1 cellular context compared by ENCODE assay signal in genomic region chr9:127793093-127793708, GRCh38.
TF ChIP-seq lines count a peak whose summit lies in the region.

No MANE protein-coding gene starts in this region.

TF ChIP-seq in K562, 482 proteins besides CTCF, POLR2A, EP300 and RAD21:
- TF ChIP-seq ZNF217 (CRISPR knock-in tag; IDR thresholded peaks at IDR 0.05) (no peak), ZNF77 (CRISPR knock-in tag; IDR thresholded peaks at IDR 0.05) (no peak), MNT (conservative IDR thresholded peaks at IDR 0.05) (no peak), SIX5 (IDR thresholded peaks at IDR 0.05; ENCODE audit: borderline replicate concordance in 1 of 2, insufficient read depth in 1 of 2, low read depth in 1 of 2, low read length in 2 of 2) (no peak), KDM4B (IDR thresholded peaks at IDR 0.05; ENCODE audit: borderline replicate concordance in 2 of 2, low read depth in 1 of 2) (no peak), CBX1 (IDR thresholded peaks at IDR 0.05; ENCODE audit: low read depth) (no peak), KDM5B (IDR thresholded peaks at IDR 0.05; ENCODE audit: insufficient replicate concordance, low read depth, low read length) (peak; percentile 50), SUPT5H (IDR thresholded peaks at IDR 0.05) (no peak), UBTF (IDR thresholded peaks at IDR 0.05; ENCODE audit: borderline replicate concordance in 1 of 2, low read depth in 2 of 2, low read length in 2 of 2) (no peak), RBFOX2 (IDR thresholded peaks at IDR 0.05; ENCODE audit: low read depth, low read length) (peak; percentile 37), MITF (IDR thresholded peaks at IDR 0.05) (no peak), KAT7 (CRISPR knock-in tag; IDR thresholded peaks at IDR 0.05; ENCODE audit: borderline replicate concordance) (no peak), MEF2D (tag; conservative IDR thresholded peaks at IDR 0.05; ENCODE audit: low read depth) (no peak), ZNF384 (IDR thresholded peaks at IDR 0.05; ENCODE audit: low read depth, low read length) (no peak), TOE1 (IDR thresholded peaks at IDR 0.05; ENCODE audit: borderline replicate concordance) (no peak), TOE1 (CRISPR knock-in tag; IDR thresholded peaks at IDR 0.05; ENCODE audit: borderline replicate concordance, low read depth) (no peak), KDM2B (CRISPR knock-in tag; IDR thresholded peaks at IDR 0.05) (no peak), EZH2 (IDR thresholded peaks at IDR 0.05; ENCODE audit: borderline replicate concordance, low read depth, low read length) (no peak), ZBTB5 (IDR thresholded peaks at IDR 0.05) (no peak), HDGF (IDR thresholded peaks at IDR 0.05) (no peak), TAF7 (tag; IDR thresholded peaks at IDR 0.05) (no peak), HES1 (IDR thresholded peaks at IDR 0.05; ENCODE audit: low read depth) (no peak), HMBOX1 (IDR thresholded peaks at IDR 0.05) (no peak), THRB (CRISPR knock-in tag; conservative IDR thresholded peaks at IDR 0.05) (no peak), ZSCAN29 (IDR thresholded peaks at IDR 0.05) (no peak), ZHX1 (conservative IDR thresholded peaks at IDR 0.05; ENCODE audit: low read length) (no peak), POLR2G (IDR thresholded peaks at IDR 0.05; ENCODE audit: low read depth, low read length) (0 out of 2 replicates have a peak, but pooled peaks have one; percentile 38), ZNF584 (CRISPR knock-in tag; IDR thresholded peaks at IDR 0.05; ENCODE audit: low read depth) (no peak), NCOA2 (IDR thresholded peaks at IDR 0.05; ENCODE audit: partially characterized antibody in 2 of 2) (no peak), CREB3 (tag; conservative IDR thresholded peaks at IDR 0.05; ENCODE audit: low read depth) (no peak), POLR2AphosphoS5 (IDR thresholded peaks at IDR 0.05; ENCODE audit: control insufficient read depth, insufficient read depth, low read depth, low read length) (peak; percentile 19; the same call in 1 of the 2 replicates), ZNF274 (IDR thresholded peaks at IDR 0.05; ENCODE audit: borderline replicate concordance, low read depth, low read length) (no peak), ZNF518B (CRISPR knock-in tag; IDR thresholded peaks at IDR 0.05) (no peak), ZNF589 (CRISPR knock-in tag; IDR thresholded peaks at IDR 0.05; ENCODE audit: low read depth) (no peak)
